Comparison of ENCODE assay signal across 15 cellular contexts in genomic region chr6:37977715-37978114, GRCh38.
DNase-seq lines count a peak whose midpoint lies in the region; ATAC-seq and TF ChIP-seq lines count a peak whose summit lies in the region.
"Had no signal": no experiment of that assay in that cellular context is flagged by ENCODE, and none has a peak within 500 bp of the region (broad histone marks: within the 10 kb centered on the region; RNA-seq: fewer than 3 reads in every experiment).

No MANE protein-coding gene starts in this region.

- H3K4me1 ChIP-seq in GM23338 (ENCODE audit: insufficient read depth): 0 out of 2 replicates have a peak, but pooled peaks cover 3% of the 10 kb centered on the region

- H3K36me3 ChIP-seq in GM23338 (ENCODE audit: insufficient read depth) (0 out of 2 replicates have a peak, but pooled peaks cover 3% of the 10 kb centered on the region), SK-N-MC (ENCODE audit: insufficient read depth, low read length) (peaks cover 20% of the 10 kb centered on the region)

- TF ChIP-seq CTCF in GM23338 (conservative IDR thresholded peaks at IDR 0.05; ENCODE audit: low read depth in 2 of 2): no peak
- no peak for TF ChIP-seq CTCF in progenitor cell of endocrine pancreas (IDR thresholded peaks at IDR 0.05; ENCODE audit: unreplicated experiment)
- TF ChIP-seq CTCF in WTC11 (IDR thresholded peaks at IDR 0.05): no peak

- CTCF ChIA-PET in WTC11 (lab: Charles Lee): no interaction called here

- H3K36me3 Mint-ChIP-seq in GM23338 (ENCODE audit: low read depth) (peaks cover 18% of the 10 kb centered on the region; the same call in 2 of the 3 replicates), memory B cell (peaks cover 12% of the 10 kb centered on the region), progenitor cell of endocrine pancreas (ENCODE audit: insufficient read depth) (peaks cover 18% of the 10 kb centered on the region), WTC11 (peaks cover 14% of the 10 kb centered on the region)

- DNase-seq in GM23338 (ENCODE audit: low spot score): no peak
- DNase-seq in SK-N-MC (ENCODE audit: low read depth, low spot score): peak; percentile 52
- no peak for DNase-seq in memory B cell (ENCODE audit: low spot score in 2 of 2)
- no peak for DNase-seq in progenitor cell of endocrine pancreas (ENCODE audit: low spot score, unreplicated experiment)
- DNase-seq in WTC11 (ENCODE audit: low spot score): no peak
- no peak for DNase-seq in OCI-M1 (lab: John Stamatoyannopoulos, UW)
- DNase-seq: CD8-positive, alpha-beta T cell; COR-L47; DMS153; DND-41; GDM1; HFFc6 had no signal

- H4K20me1 ChIP-seq in GM23338 (replicated peaks; ENCODE audit: insufficient read depth): peaks cover 24% of the 10 kb centered on the region

- H3K4me3 ChIP-seq in GM23338: no peak overlapping the region
- peak overlapping the region; percentile 45 for H3K4me3 ChIP-seq in SK-N-MC
- H3K4me3 ChIP-seq: HAP-1 had no signal

- H3K27ac Mint-ChIP-seq in GM23338: peak overlapping the region; percentile 42; the same call in 1 of the 2 replicates
- peak overlapping the region; percentile 49 for H3K27ac Mint-ChIP-seq in memory B cell
- peak overlapping the region; percentile 13 for H3K27ac Mint-ChIP-seq in progenitor cell of endocrine pancreas
- H3K27ac Mint-ChIP-seq in WTC11: no peak overlapping the region; the same call in 1 of the 2 replicates
- H3K27ac Mint-ChIP-seq: HFFc6 had no signal

- H3K79me2 ChIP-seq in GM23338 (replicated peaks; ENCODE audit: insufficient read depth): peaks cover 96% of the 10 kb centered on the region

- POLR2A ChIA-PET in WTC11 (lab: Charles Lee): no interaction called here

- H3K4me1 Mint-ChIP-seq in GM23338 (peaks cover 9% of the 10 kb centered on the region; the same call in 2 of the 3 replicates), memory B cell (peaks cover 34% of the 10 kb centered on the region), progenitor cell of endocrine pancreas (ENCODE audit: low read depth) (peaks cover 21% of the 10 kb centered on the region), WTC11 (peaks cover 18% of the 10 kb centered on the region)

- ATAC-seq in GM23338 (no peak), memory B cell (ENCODE audit: low read depth) (no peak), GM18873 (IDR thresholded peaks at IDR 0.05; ENCODE audit: low FRiP score, unreplicated experiment) (no peak), WTC11 (no peak)
- ATAC-seq: CD8-positive, alpha-beta T cell had no signal

- no peak overlapping the region for H2AFZ ChIP-seq in GM23338

- H3K27me3 ChIP-seq in GM23338 (ENCODE audit: insufficient read depth): no peaks in the 10 kb centered on the region

- no peaks in the 10 kb centered on the region for H3F3A ChIP-seq in GM23338 (replicated peaks; ENCODE audit: low read depth)

- H3K4me2 ChIP-seq in GM23338: no peak overlapping the region

- peaks cover 7% of the 10 kb centered on the region for H3K9me3 ChIP-seq in SK-N-MC (ENCODE audit: low read depth, low read length)
- H3K9me3 ChIP-seq: HAP-1 had no signal

- no peak overlapping the region for H3K4me3 Mint-ChIP-seq in GM23338
- peak overlapping the region; percentile 35 for H3K4me3 Mint-ChIP-seq in memory B cell
- no peak overlapping the region for H3K4me3 Mint-ChIP-seq in progenitor cell of endocrine pancreas (ENCODE audit: low read depth)
- no peak overlapping the region for H3K4me3 Mint-ChIP-seq in WTC11
- H3K4me3 Mint-ChIP-seq: CD14-positive monocyte; CD8-positive, alpha-beta T cell; HFFc6 had no signal

- H3K27me3 Mint-ChIP-seq in GM23338 (ENCODE audit: insufficient read depth, low read depth, poor library complexity): no peaks in the 10 kb centered on the region
- H3K27me3 Mint-ChIP-seq in memory B cell: no peaks in the 10 kb centered on the region
- no peaks in the 10 kb centered on the region for H3K27me3 Mint-ChIP-seq in progenitor cell of endocrine pancreas
- no peaks in the 10 kb centered on the region for H3K27me3 Mint-ChIP-seq in WTC11 (ENCODE audit: low read depth)

- no peaks in the 10 kb centered on the region for H3K9me2 ChIP-seq in GM23338 (ENCODE audit: insufficient read depth)

- peaks cover 8% of the 10 kb centered on the region; the same call in 2 of the 3 replicates for H3K9me3 Mint-ChIP-seq in GM23338
- peaks cover 4% of the 10 kb centered on the region for H3K9me3 Mint-ChIP-seq in memory B cell
- peaks cover 3% of the 10 kb centered on the region for H3K9me3 Mint-ChIP-seq in progenitor cell of endocrine pancreas (ENCODE audit: low read depth)
- H3K9me3 Mint-ChIP-seq in WTC11: peaks cover 15% of the 10 kb centered on the region
- H3K9me3 Mint-ChIP-seq: CD8-positive, alpha-beta T cell had no signal

- H3K27ac ChIP-seq in GM23338 (ENCODE audit: low read depth) (no peak overlapping the region), SK-N-MC (peak overlapping the region; percentile 99)

- peak overlapping the region; percentile 58 for H3K9ac ChIP-seq in SK-N-MC (ENCODE audit: insufficient read length)

TF ChIP-seq in WTC11, 78 proteins besides CTCF, POLR2A, EP300 and RAD21 (continues in another document):
- no peak for TF ChIP-seq ZNF317 (CRISPR knock-in tag; IDR thresholded peaks at IDR 0.05; ENCODE audit: borderline replicate concordance, low read depth)
- TF ChIP-seq ETV6 (CRISPR knock-in tag; IDR thresholded peaks at IDR 0.05): no peak
- no peak for TF ChIP-seq ATF1 (CRISPR knock-in tag; IDR thresholded peaks at IDR 0.05)
- TF ChIP-seq E2F5 (CRISPR knock-in tag; IDR thresholded peaks at IDR 0.05): no peak
- no peak for TF ChIP-seq ZBTB43 (CRISPR knock-in tag; IDR thresholded peaks at IDR 0.05)
- no peak for TF ChIP-seq GRHL2 (CRISPR knock-in tag; IDR thresholded peaks at IDR 0.05; ENCODE audit: insufficient replicate concordance, severe bottlenecking)
- TF ChIP-seq ELF4 (CRISPR knock-in tag; IDR thresholded peaks at IDR 0.05; ENCODE audit: low read depth): no peak
- TF ChIP-seq ATF2 (CRISPR knock-in tag; IDR thresholded peaks at IDR 0.05; ENCODE audit: borderline replicate concordance, low read depth): no peak
- no peak for TF ChIP-seq ZNF425 (CRISPR knock-in tag; conservative IDR thresholded peaks at IDR 0.05)
